Comparison of ENCODE assay signal across 9 cellular contexts in the genomic region with DNA sequence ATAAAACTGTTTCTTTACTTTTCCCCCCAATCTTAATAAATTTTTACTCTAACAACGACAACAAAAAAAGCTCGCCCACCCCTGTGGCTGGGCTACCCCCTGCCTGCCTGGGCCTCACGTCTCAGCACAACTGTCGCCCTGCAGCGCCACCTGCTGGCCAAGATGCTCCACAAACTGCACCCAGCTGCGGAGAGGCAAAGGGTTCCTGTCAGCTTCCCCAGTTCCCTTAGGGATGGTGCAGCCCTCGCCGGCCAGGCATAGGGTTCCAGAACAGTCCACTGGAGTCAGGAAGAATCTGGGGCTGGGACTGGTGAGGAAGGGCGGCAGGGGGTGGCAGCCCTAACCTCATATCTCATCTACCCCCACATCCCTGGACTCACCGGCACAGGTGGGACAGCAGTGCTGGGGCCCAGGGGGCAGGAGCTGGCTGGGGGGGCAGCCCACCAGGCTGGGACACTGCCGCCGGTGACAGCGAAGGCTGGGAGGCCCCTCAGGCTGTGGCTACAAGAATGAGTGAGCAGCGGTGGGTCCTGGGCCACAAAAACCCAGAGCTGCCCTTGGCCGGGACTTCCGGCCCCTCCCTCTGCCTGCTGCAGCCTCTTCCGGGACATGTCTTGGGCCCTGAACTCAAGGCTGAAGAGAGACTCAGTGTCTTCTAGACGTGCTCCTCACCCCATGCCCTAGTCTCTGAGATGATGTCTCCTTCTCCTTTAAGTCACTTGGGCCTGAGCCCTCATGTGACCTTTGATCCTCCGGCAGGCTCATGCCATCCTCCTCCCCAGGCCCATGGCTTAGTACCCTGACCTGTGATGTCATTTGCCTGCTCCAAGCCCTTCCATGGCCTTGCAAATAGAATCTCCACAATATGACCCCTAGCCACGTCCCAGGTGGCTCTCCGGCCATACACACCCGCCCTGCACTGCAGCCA. TPM values are rescaled to one million over a fixed set of nuclear protein-coding genes. Genes with fewer than 3 reads are reported as not detected.
DNase-seq lines count a peak whose midpoint lies in the region; ATAC-seq, FAIRE-seq and TF ChIP-seq lines count a peak whose summit lies in the region.
"Had no signal": no experiment of that assay in that cellular context is flagged by ENCODE, and none has a peak within 500 bp of the region (broad histone marks: within the 10 kb centered on the region; RNA-seq: fewer than 3 reads in every experiment).

No MANE protein-coding gene starts in this region.

- H4K20me1 ChIP-seq in DND-41 (ENCODE audit: insufficient read depth, low read length), result no peaks in the 10 kb centered on the region; the same call in 1 of the 2 replicates

- H3K4me3 Mint-ChIP-seq in activated naive CD8-positive, alpha-beta T cell treated with anti-CD3 and anti-CD28 coated beads, Interleukin-2, amount 10 ng/mL, durations not matched to agents 7 days and 5 days, result no peak overlapping the region

- no peaks in the 10 kb centered on the region for H3K9me3 Mint-ChIP-seq in activated naive CD8-positive, alpha-beta T cell treated with anti-CD3 and anti-CD28 coated beads, Interleukin-2, amount 10 ng/mL, durations not matched to agents 7 days and 5 days

- no peak overlapping the region for H3K9ac ChIP-seq in DND-41 (ENCODE audit: low read depth, low read length)

- no peaks in the 10 kb centered on the region for H3K4me1 ChIP-seq in DND-41 (ENCODE audit: insufficient read depth, low read length)
- peaks cover 3% of the 10 kb centered on the region for H3K4me1 ChIP-seq in left ventricle myocardium inferior
- peaks cover 0 to 9% (median 3%) of the 10 kb centered on the region in 4 donors for H3K4me1 ChIP-seq in sigmoid colon

- H3K4me2 ChIP-seq in DND-41 (ENCODE audit: insufficient read depth, low read length), result no peak overlapping the region

- no peaks in the 10 kb centered on the region for H3K79me2 ChIP-seq in DND-41 (ENCODE audit: insufficient read depth, low read length)

- H3K36me3 ChIP-seq in DND-41 (ENCODE audit: insufficient read depth, low read length) (no peaks in the 10 kb centered on the region), left ventricle myocardium inferior (no peaks in the 10 kb centered on the region), sigmoid colon (no peaks in the 10 kb centered on the region)

- TF ChIP-seq EP300 in sigmoid colon (IDR thresholded peaks at IDR 0.05), result no peak

- H2AFZ ChIP-seq in DND-41 (ENCODE audit: low read depth, low read length), result no peak overlapping the region

- WGBS in sigmoid colon, 2 donors, result 44 to 51% methylated on average over 22 of the region's 22 CpGs

- H3K36me3 Mint-ChIP-seq in activated naive CD8-positive, alpha-beta T cell treated with anti-CD3 and anti-CD28 coated beads, Interleukin-2, amount 10 ng/mL, durations not matched to agents 7 days and 5 days, result no peaks in the 10 kb centered on the region

- H3K27me3 ChIP-seq in DND-41 (ENCODE audit: insufficient read depth, low read length, poor library complexity) (no peaks in the 10 kb centered on the region), left ventricle myocardium inferior (ENCODE audit: low read depth) (peaks cover 31% of the 10 kb centered on the region), sigmoid colon (peaks cover 0 to 11% (median 0%) of the 10 kb centered on the region in 3 donors)

- no peak overlapping the region for H3K27ac ChIP-seq in DND-41 (ENCODE audit: low read length)
- H3K27ac ChIP-seq in left ventricle myocardium inferior (replicated peaks), result no peak overlapping the region
- no peak overlapping the region for H3K27ac ChIP-seq in sigmoid colon
- H3K27ac ChIP-seq: epithelial cell of prostate had no signal

- DNase-seq in DND-41, result peak; percentile 77
- DNase-seq in H54 (ENCODE audit: insufficient read length, low spot score), result peak; percentile 97
- DNase-seq in NCI-H1092 (lab: John Stamatoyannopoulos, UW), result peak; percentile 66
- peak; percentile 58 for DNase-seq in SW480 (ENCODE audit: low spot score)
- peak; percentile 91 for DNase-seq in activated naive CD8-positive, alpha-beta T cell treated with anti-CD3 and anti-CD28 coated beads, Interleukin-2, amount 10 ng/mL, durations not matched to agents 7 days and 5 days
- peak; percentile 81 for DNase-seq in left ventricle myocardium inferior
- DNase-seq in sigmoid colon, result peak; percentile 88

- TF ChIP-seq POLR2A in H54 (IDR thresholded peaks at IDR 0.05; ENCODE audit: low read depth, low read length) (no peak), sigmoid colon (IDR thresholded peaks at IDR 0.05) (no peak)

- TF ChIP-seq CTCF in DND-41 (IDR thresholded peaks at IDR 0.05; ENCODE audit: borderline replicate concordance, extremely low read depth, low read length, poor library complexity, severe bottlenecking) (peak; percentile 94), left ventricle myocardium inferior (IDR thresholded peaks at IDR 0.05; ENCODE audit: borderline replicate concordance) (peak; percentile 95), sigmoid colon (IDR thresholded peaks at IDR 0.05) (peak; percentile 83 to 97 (median 89))

- peak; percentile 86 for ATAC-seq in DND-41 (ENCODE audit: insufficient read depth, low read depth)
- ATAC-seq in activated naive CD8-positive, alpha-beta T cell treated with anti-CD3 and anti-CD28 coated beads, Interleukin-2, amount 10 ng/mL, durations not matched to agents 7 days and 5 days (ENCODE audit: low read depth), result peak; percentile 61
- no peak for ATAC-seq in HG02840 (IDR thresholded peaks at IDR 0.05; ENCODE audit: low FRiP score, unreplicated experiment)

- H3K4me1 Mint-ChIP-seq in activated naive CD8-positive, alpha-beta T cell treated with anti-CD3 and anti-CD28 coated beads, Interleukin-2, amount 10 ng/mL, durations not matched to agents 7 days and 5 days, result no peaks in the 10 kb centered on the region

- H3K9me3 ChIP-seq in DND-41 (ENCODE audit: insufficient read depth, low read length, severe bottlenecking) (no peaks in the 10 kb centered on the region), left ventricle myocardium inferior (replicated peaks) (no peaks in the 10 kb centered on the region), sigmoid colon (no peaks in the 10 kb centered on the region)

- peaks cover 2% of the 10 kb centered on the region for H3K27me3 Mint-ChIP-seq in activated naive CD8-positive, alpha-beta T cell treated with anti-CD3 and anti-CD28 coated beads, Interleukin-2, amount 10 ng/mL, durations not matched to agents 7 days and 5 days

- POLR2A ChIA-PET in activated naive CD8-positive, alpha-beta T cell treated with anti-CD3 and anti-CD28 coated beads, Interleukin-2, amount 10 ng/mL, durations not matched to agents 7 days and 5 days (lab: Charles Lee), result interaction anchor here (0.5 to 1.5 kb wide), 2 partner anchors 21 to 400 kb away, joined by 8 to 9 read pairs; a partner anchor contains a TSS

- H3K4me3 ChIP-seq in DND-41 (ENCODE audit: low read depth in 1 of 2, low read length in 2 of 2) (no peak overlapping the region), left ventricle myocardium inferior (peak overlapping the region; percentile 29), sigmoid colon (no peak overlapping the region)

- intact Hi-C loops in left ventricle myocardium inferior (cut with micrococcal nuclease) (no loop called here), sigmoid colon (cut with DNase I) (loop anchor here (2.0 to 5.0 kb wide), 3 partner anchors 147 to 407 kb away; a partner anchor contains a TSS)

- no peak for FAIRE-seq in H54 (lab: Jason Lieb, UNC)

- no peak overlapping the region for H3K27ac Mint-ChIP-seq in activated naive CD8-positive, alpha-beta T cell treated with anti-CD3 and anti-CD28 coated beads, Interleukin-2, amount 10 ng/mL, durations not matched to agents 7 days and 5 days

RNA-seq across cellular contexts. Expression of a gene that starts 21.2 kb away (rescaled TPM):
- 100 to 1,000 TPM; 134 TPM for total RNA-seq in activated naive CD8-positive, alpha-beta T cell treated with anti-CD3 and anti-CD28 coated beads, Interleukin-2, amount 10 ng/mL, durations not matched to agents 7 days and 5 days
- total RNA-seq in left ventricle myocardium inferior (101 TPM), sigmoid colon (100 to 1,000 TPM in 3 of 4 donors, 10 to 100 TPM in 1; 96.7 to 138 (median 131) TPM)
- 100 to 1,000 TPM; 148 to 214 (median 183) TPM for polyA plus RNA-seq in sigmoid colon

RNA-seq across cellular contexts. Expression of a gene that starts 26.6 kb away (rescaled TPM):
- total RNA-seq in activated naive CD8-positive, alpha-beta T cell treated with anti-CD3 and anti-CD28 coated beads, Interleukin-2, amount 10 ng/mL, durations not matched to agents 7 days and 5 days, result under 1 TPM; 0.57 to 0.69 TPM
- total RNA-seq in left ventricle myocardium inferior (0.19 TPM), sigmoid colon (under 1 TPM in 3 of 4 donors, not detected in 1; 0.14 to 0.36 (median 0.28) TPM)
- under 1 TPM in 1 of 3 donors, not detected in 2; 0.42 TPM for polyA plus RNA-seq in sigmoid colon

RNA-seq across cellular contexts. Expression of a gene that starts 53.7 kb away (rescaled TPM):
- total RNA-seq in activated naive CD8-positive, alpha-beta T cell treated with anti-CD3 and anti-CD28 coated beads, Interleukin-2, amount 10 ng/mL, durations not matched to agents 7 days and 5 days, result not detected
- total RNA-seq in left ventricle myocardium inferior (839 TPM), sigmoid colon (100 to 1,000 TPM in 3 of 4 donors, 10 to 100 TPM in 1; 95.3 to 489 (median 242) TPM)
- 10 to 100 TPM in 1 of 3 donors, 1 to 10 TPM in 1, under 1 TPM in 1; 0.69 to 12.6 (median 5.4) TPM for polyA plus RNA-seq in sigmoid colon

RNA-seq across cellular contexts. Expression of a gene that starts 53.8 kb away (rescaled TPM):
- 1 to 10 TPM; 7.7 to 8.2 TPM for total RNA-seq in activated naive CD8-positive, alpha-beta T cell treated with anti-CD3 and anti-CD28 coated beads, Interleukin-2, amount 10 ng/mL, durations not matched to agents 7 days and 5 days
- total RNA-seq in left ventricle myocardium inferior (2.2 TPM), sigmoid colon (10 to 100 TPM in 1 of 4 donors, 1 to 10 TPM in 3; 6.0 to 15.3 (median 8.1) TPM)
- polyA plus RNA-seq in sigmoid colon, result 10 to 100 TPM in 1 of 3 donors, 1 to 10 TPM in 2; 4.6 to 11.3 (median 4.8) TPM

Comparison
In these comparisons a context has a peak if more than half of its experiments do, and no peak if none do; other contexts are left out.
1. RNA of a gene that starts 53.7 kb away (total RNA-seq): 839 TPM in left ventricle myocardium inferior (single experiment) and 95.3 to 489 TPM in sigmoid colon; not detected in activated naive CD8-positive, alpha-beta T cell treated with anti-CD3 and anti-CD28 coated beads, Interleukin-2, amount 10 ng/mL, durations not matched to agents 7 days and 5 days; every median in the first group is over 10 times any median in the second.
2. Peak in every context shown above with its lines, with median percentiles within 50 percentile points of each other: DNase-seq and CTCF ChIP-seq.